Comparison of ENCODE assay signal across 13 cellular contexts in genomic region chr11:108929241-108929640, GRCh38.
DNase-seq lines count a peak whose midpoint lies in the region; TF ChIP-seq lines count a peak whose summit lies in the region.
"Had no signal": no experiment of that assay in that cellular context is flagged by ENCODE, and none has a peak within 500 bp of the region (broad histone marks: within the 10 kb centered on the region; RNA-seq: fewer than 3 reads in every experiment).

No MANE protein-coding gene starts in this region.

- peak overlapping the region; percentile 56; the same call in 1 of the 2 replicates for H3K4me2 ChIP-seq in SK-N-SH

- TF ChIP-seq CTCF in SK-N-SH (IDR thresholded peaks at IDR 0.05) (no peak), suprapubic skin (IDR thresholded peaks at IDR 0.05) (no peak)

- peak overlapping the region; percentile 60 for H3K9ac ChIP-seq in SK-N-SH

- WGBS in SK-N-SH (ENCODE audit: low lambda C conversion rate): 12% methylated on average over 1 of the region's 1 CpG
- 88% methylated on average over 1 of the region's 1 CpG for WGBS in suprapubic skin

- H3K4me3 ChIP-seq in SK-N-SH (ENCODE audit: low read depth in 2 of 2, low read length in 1 of 2) (peak overlapping the region in 1 of 2 experiments; percentile 44; a peak in 2 of 4 replicates), suprapubic skin (no peak overlapping the region)
- H3K4me3 ChIP-seq: lung had no signal

- no peak for TF ChIP-seq POLR2A in suprapubic skin (IDR thresholded peaks at IDR 0.05)

- DNase-seq in GM03348 (ENCODE audit: low spot score) (peak; percentile 75), SK-N-SH (no peak), fibroblast of gingiva (ENCODE audit: low read depth) (peak; percentile 93), pulmonary artery endothelial cell (ENCODE audit: low read depth, low spot score) (peak; percentile 69), UCSD-AML1 (lab: John Stamatoyannopoulos, UW; ENCODE audit: unreplicated experiment) (no peak), suprapubic skin (ENCODE audit: low spot score in 2 of 2) (no peak), C1 segment of cervical spinal cord (lab: John Stamatoyannopoulos, UW) (no peak)
- DNase-seq in activated CD4-positive, CD25-positive, alpha-beta regulatory T cell treated with anti-CD3 and anti-CD28 coated beads, Interleukin-2, amount 50 U/mL, for 72 hours: no peak
- DNase-seq: NCI-H446 treated with DMSO at 0.1 percent for 48 hours; SHP77 treated with DMSO at 0.1 percent for 48 hours; stimulated activated CD4-positive, alpha-beta T cell treated with anti-CD3 and anti-CD28 coated beads, Interleukin-1b, Interleukin-23, amount 100 ng/mL, for 48 hours; stimulated activated naive CD8-positive, alpha-beta T cell treated with anti-CD3 and anti-CD28 coated beads, Interleukin-15, Interleukin-2, amounts not matched to agents 100 U/mL and 50 U/mL, for 24 hours had no signal

- TF ChIP-seq RAD21 in SK-N-SH (IDR thresholded peaks at IDR 0.05; ENCODE audit: low read length): no peak

- H3K36me3 ChIP-seq in SK-N-SH (replicated peaks in 1 of 2; ENCODE audit: control insufficient read depth in 1 of 2, insufficient read depth in 2 of 2, low read length in 1 of 2) (no peaks in the 10 kb centered on the region), suprapubic skin (peaks cover 3% of the 10 kb centered on the region)

- peaks cover 0 to 37% of the 10 kb centered on the region in 2 experiments; a peak in 3 of 4 replicates for H3K4me1 ChIP-seq in SK-N-SH (ENCODE audit: control insufficient read depth in 1 of 2, insufficient read depth in 2 of 2, low read depth in 1 of 2, low read length in 1 of 2)
- no peaks in the 10 kb centered on the region for H3K4me1 ChIP-seq in suprapubic skin

- H4K20me1 ChIP-seq in SK-N-SH (ENCODE audit: insufficient read depth): no peaks in the 10 kb centered on the region

- peaks cover 47% of the 10 kb centered on the region for H3F3A ChIP-seq in SK-N-SH (replicated peaks; ENCODE audit: insufficient read depth)

- H3K27me3 ChIP-seq in SK-N-SH (ENCODE audit: insufficient read depth): no peaks in the 10 kb centered on the region
- H3K27me3 ChIP-seq in suprapubic skin: no peaks in the 10 kb centered on the region

- CTCF ChIA-PET in SK-N-SH (lab: Yijun Ruan, JAX): no interaction called here

- H2AFZ ChIP-seq in SK-N-SH (ENCODE audit: low read depth): no peak overlapping the region

- POLR2A ChIA-PET in SK-N-SH (lab: Yijun Ruan, JAX): no interaction called here

- H3K27ac ChIP-seq in SK-N-SH (ENCODE audit: low read depth in 2 of 2, low read length in 1 of 2): peak overlapping the region in 1 of 2 experiments; percentile 93; a peak in 2 of 4 replicates
- no peak overlapping the region for H3K27ac ChIP-seq in suprapubic skin

- no peaks in the 10 kb centered on the region for H3K9me3 ChIP-seq in SK-N-SH
- no peaks in the 10 kb centered on the region for H3K9me3 ChIP-seq in suprapubic skin

- TF ChIP-seq EP300 in SK-N-SH (IDR thresholded peaks at IDR 0.05; ENCODE audit: borderline replicate concordance in 1 of 2, low read depth in 1 of 2, low read length in 1 of 2): peak in 1 of 2 experiments; percentile 88; a peak in 1 of 4 replicates
- TF ChIP-seq EP300 in suprapubic skin (IDR thresholded peaks at IDR 0.05): no peak

- H3K9me2 ChIP-seq in SK-N-SH: no peaks in the 10 kb centered on the region

- H3K79me2 ChIP-seq in SK-N-SH (ENCODE audit: insufficient read depth): peaks cover 38% of the 10 kb centered on the region

TF ChIP-seq in SK-N-SH, 30 proteins besides CTCF, POLR2A, EP300 and RAD21:
- TF ChIP-seq TEAD4 (IDR thresholded peaks at IDR 0.05; ENCODE audit: borderline replicate concordance, insufficient read depth) (peak; percentile 76; the same call in 1 of the 2 replicates), GABPA (IDR thresholded peaks at IDR 0.05; ENCODE audit: low read depth) (no peak), TCF12 (IDR thresholded peaks at IDR 0.05) (peak; percentile 86), JUND (IDR thresholded peaks at IDR 0.05) (peak; percentile 92), MAX (IDR thresholded peaks at IDR 0.05; ENCODE audit: low read depth) (peak; percentile 71; the same call in 1 of the 2 replicates), SIN3A (IDR thresholded peaks at IDR 0.05; ENCODE audit: borderline replicate concordance, low read depth, low read length) (no peak), FOXM1 (IDR thresholded peaks at IDR 0.05; ENCODE audit: low read depth) (peak; percentile 71; the same call in 1 of the 2 replicates), MEF2A (IDR thresholded peaks at IDR 0.05; ENCODE audit: borderline replicate concordance, low read depth) (peak; percentile 38; the same call in 1 of the 2 replicates), MXI1 (IDR thresholded peaks at IDR 0.05; ENCODE audit: low read depth, low read length) (no peak), RCOR1 (IDR thresholded peaks at IDR 0.05; ENCODE audit: low read length) (no peak), TAF1 (IDR thresholded peaks at IDR 0.05; ENCODE audit: borderline replicate concordance, low read depth, low read length) (no peak), ZBTB33 (IDR thresholded peaks at IDR 0.05; ENCODE audit: borderline replicate concordance, low read depth) (no peak), SMC3 (IDR thresholded peaks at IDR 0.05; ENCODE audit: low read depth, low read length) (no peak), NFIC (IDR thresholded peaks at IDR 0.05; ENCODE audit: borderline replicate concordance) (peak; percentile 67), IRF3 (IDR thresholded peaks at IDR 0.05; ENCODE audit: low read depth, low read length) (no peak), CHD2 (IDR thresholded peaks at IDR 0.05; ENCODE audit: low read length, partially characterized antibody) (no peak), FOSL2 (IDR thresholded peaks at IDR 0.05; ENCODE audit: borderline replicate concordance, low read depth) (peak; percentile 90), NRF1 (IDR thresholded peaks at IDR 0.05; ENCODE audit: low read depth, low read length) (no peak), POLR2AphosphoS5 (IDR thresholded peaks at IDR 0.05; ENCODE audit: low read depth, low read length) (no peak), FOXJ3 (CRISPR knock-in tag; IDR thresholded peaks at IDR 0.05) (no peak), RXRA (IDR thresholded peaks at IDR 0.05; ENCODE audit: borderline replicate concordance, low read depth) (peak; percentile 50; the same call in 1 of the 2 replicates), EZH2phosphoT487 (IDR thresholded peaks at IDR 0.05; ENCODE audit: borderline replicate concordance, low read depth) (no peak), RFX5 (IDR thresholded peaks at IDR 0.05; ENCODE audit: low read length) (no peak), YY1 (IDR thresholded peaks at IDR 0.05; ENCODE audit: low read depth) (no peak)
- TF ChIP-seq, protein P1, sequence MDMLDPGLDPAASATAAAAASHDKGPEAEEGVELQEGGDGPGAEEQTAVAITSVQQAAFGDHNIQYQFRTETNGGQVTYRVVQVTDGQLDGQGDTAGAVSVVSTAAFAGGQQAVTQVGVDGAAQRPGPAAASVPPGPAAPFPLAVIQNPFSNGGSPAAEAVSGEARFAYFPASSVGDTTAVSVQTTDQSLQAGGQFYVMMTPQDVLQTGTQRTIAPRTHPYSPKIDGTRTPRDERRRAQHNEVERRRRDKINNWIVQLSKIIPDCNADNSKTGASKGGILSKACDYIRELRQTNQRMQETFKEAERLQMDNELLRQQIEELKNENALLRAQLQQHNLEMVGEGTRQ (IDR thresholded peaks at IDR 0.05; ENCODE audit: borderline replicate concordance, low read depth, low read length): no peak
- TF ChIP-seq, protein P2, sequence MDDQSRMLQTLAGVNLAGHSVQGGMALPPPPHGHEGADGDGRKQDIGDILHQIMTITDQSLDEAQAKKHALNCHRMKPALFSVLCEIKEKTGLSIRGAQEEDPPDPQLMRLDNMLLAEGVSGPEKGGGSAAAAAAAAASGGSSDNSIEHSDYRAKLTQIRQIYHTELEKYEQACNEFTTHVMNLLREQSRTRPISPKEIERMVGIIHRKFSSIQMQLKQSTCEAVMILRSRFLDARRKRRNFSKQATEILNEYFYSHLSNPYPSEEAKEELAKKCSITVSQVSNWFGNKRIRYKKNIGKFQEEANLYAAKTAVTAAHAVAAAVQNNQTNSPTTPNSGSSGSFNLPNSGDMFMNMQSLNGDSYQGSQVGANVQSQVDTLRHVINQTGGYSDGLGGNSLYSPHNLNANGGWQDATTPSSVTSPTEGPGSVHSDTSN (IDR thresholded peaks at IDR 0.05): peak; percentile 78
TF ChIP-seq in SK-N-SH: peak in this region for 10.

Comparison
In these comparisons a context has a peak if more than half of its experiments do, and no peak if none do; other contexts are left out.
1. DNase-seq: peak in GM03348 (single experiment), fibroblast of gingiva (single experiment) and pulmonary artery endothelial cell (single experiment); none in SK-N-SH (single experiment), UCSD-AML1 (single experiment), activated CD4-positive, CD25-positive, alpha-beta regulatory T cell treated with anti-CD3 and anti-CD28 coated beads, Interleukin-2, amount 50 U/mL, for 72 hours (single experiment), suprapubic skin (0 of 2) and C1 segment of cervical spinal cord (0 of 14).